Comparison of ENCODE assay signal across 21 cellular contexts in genomic region chr6:140317957-140318356, GRCh38.
"Had no signal": no experiment of that assay in that cellular context is flagged by ENCODE, and none has a peak within 500 bp of the region (broad histone marks: within the 10 kb centered on the region; RNA-seq: fewer than 3 reads in every experiment).

No MANE protein-coding gene starts in this region.

- H3K27me3 Mint-ChIP-seq: stimulated activated naive B cell treated with anti-CD40 and anti-IgM and Interleukin-4, amounts not matched to agents 10 μg/mL and 1 μg/mL and 100 μg/mL, for 72 hours had no signal

- H3K36me3 Mint-ChIP-seq: mesothelial cell of epicardium; natural killer cell; stimulated activated naive B cell treated with anti-CD40 and anti-IgM and Interleukin-4, amounts not matched to agents 10 μg/mL and 1 μg/mL and 100 μg/mL, for 72 hours had no signal

- H3K27ac Mint-ChIP-seq: mesothelial cell of epicardium; natural killer cell; stimulated activated naive B cell treated with anti-CD40 and anti-IgM and Interleukin-4, amounts not matched to agents 10 μg/mL and 1 μg/mL and 100 μg/mL, for 72 hours; stimulated activated naive CD8-positive, alpha-beta T cell treated with anti-CD3 and anti-CD28 coated beads, Interleukin-15, amount 100 ng/mL, for 72 hours had no signal

- H3K36me3 ChIP-seq: heart right ventricle, ovary, tibial nerve, upper lobe of right lung, vagina had no signal

- H3K9me3 ChIP-seq: ovary, testis, upper lobe of right lung, vagina had no signal

- DNase-seq: dorsolateral prefrontal cortex; effector CD8-positive, alpha-beta T cell; heart right ventricle; hypothalamus; kidney glomerular epithelial cell; mammary epithelial cell; natural killer cell; ovary; stimulated activated CD4-positive, alpha-beta T cell treated with anti-CD3 and anti-CD28 coated beads, Interleukin-2, amount 100 ng/mL, for 24 hours; stimulated activated CD4-positive, alpha-beta T cell treated with anti-CD3 and anti-CD28 coated beads, Interleukin-4, amount 100 ng/mL, for 4 hours; stimulated activated naive B cell treated with anti-CD40 and anti-IgM and Interleukin-4, amounts not matched to agents 10 μg/mL and 1 μg/mL and 100 μg/mL, for 72 hours; stimulated activated naive CD8-positive, alpha-beta T cell treated with anti-CD3 and anti-CD28 coated beads, Interleukin-15, amount 100 ng/mL, for 72 hours; testis; upper lobe of right lung had no signal

- H3K4me3 ChIP-seq: coronary artery, dorsolateral prefrontal cortex, heart right ventricle, ovary, skin epidermis, testis, tibial nerve, upper lobe of right lung, vagina had no signal

- H3K4me1 ChIP-seq: testis had no signal

- H3K27ac ChIP-seq: coronary artery, dorsolateral prefrontal cortex, ovary, skin epidermis, testis, tibial nerve, upper lobe of right lung, vagina had no signal

- H3K4me1 Mint-ChIP-seq: natural killer cell; stimulated activated naive CD8-positive, alpha-beta T cell treated with anti-CD3 and anti-CD28 coated beads, Interleukin-15, amount 100 ng/mL, for 72 hours had no signal

- H3K27me3 ChIP-seq: dorsolateral prefrontal cortex, heart right ventricle, ovary, testis, tibial nerve, upper lobe of right lung, vagina had no signal

- H3K4me3 Mint-ChIP-seq: mesothelial cell of epicardium; natural killer cell; neural crest cell; stimulated activated naive B cell treated with anti-CD40 and anti-IgM and Interleukin-4, amounts not matched to agents 10 μg/mL and 1 μg/mL and 100 μg/mL, for 72 hours; stimulated activated naive CD8-positive, alpha-beta T cell treated with anti-CD3 and anti-CD28 coated beads, Interleukin-15, amount 100 ng/mL, for 72 hours had no signal

- ATAC-seq: natural killer cell; sciatic nerve; stimulated activated naive B cell treated with anti-CD40 and anti-IgM and Interleukin-4, amounts not matched to agents 10 μg/mL and 1 μg/mL and 100 μg/mL, for 72 hours; stimulated activated naive CD8-positive, alpha-beta T cell treated with anti-CD3 and anti-CD28 coated beads, Interleukin-15, amount 100 ng/mL, for 72 hours; upper lobe of right lung had no signal
